Comparison of ENCODE assay signal across 8 cellular contexts in the genomic region with DNA sequence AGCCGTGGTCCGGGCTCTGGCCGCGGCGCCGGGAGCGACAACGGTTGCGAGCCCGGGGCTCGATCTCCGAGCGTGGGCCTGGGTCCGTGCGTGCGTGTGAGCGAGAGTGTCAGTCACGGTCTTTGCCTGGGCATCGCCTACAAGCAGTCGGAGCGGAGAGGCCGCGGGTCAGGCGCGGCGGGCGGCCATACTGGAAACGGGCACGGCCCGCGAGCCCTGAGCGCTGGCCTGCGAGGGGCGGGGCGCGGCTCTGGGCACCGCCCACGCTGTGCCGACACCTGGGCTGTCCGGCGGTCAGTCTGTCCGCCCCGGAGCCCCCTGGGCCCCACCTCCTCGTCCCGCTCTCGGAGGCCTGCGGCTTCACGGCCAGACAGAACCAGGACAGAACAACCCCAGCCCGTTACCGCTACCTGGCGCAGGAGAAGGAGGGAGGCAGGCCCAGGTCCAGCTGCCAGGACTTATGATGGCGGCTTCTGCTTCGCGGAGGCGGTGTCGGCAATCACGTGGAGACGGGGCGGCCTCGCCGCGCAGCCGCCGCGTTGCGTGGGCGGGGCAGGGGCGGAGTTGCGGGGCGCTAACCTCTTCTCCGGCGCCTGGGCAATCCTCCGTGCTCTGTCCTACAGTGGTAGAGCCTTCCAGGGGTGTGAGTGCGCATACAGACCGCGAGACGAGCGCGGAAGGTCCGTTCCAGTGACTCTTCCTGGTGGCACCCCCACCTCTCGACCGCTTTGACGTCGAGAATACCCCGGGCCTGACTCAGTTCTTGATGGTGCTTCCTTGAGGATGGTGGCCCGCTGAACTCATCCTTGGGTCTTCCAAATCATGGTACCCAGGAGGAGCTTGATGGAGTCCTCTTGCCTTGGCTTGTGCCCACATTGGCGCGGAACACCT. TPM values are rescaled to one million over a fixed set of nuclear protein-coding genes. Genes with fewer than 3 reads are reported as not detected.
A peak's percentile ranks its signal among the peaks of the same experiment; 100 is the strongest.
DNase-seq lines count a peak whose midpoint lies in the region; ATAC-seq and TF ChIP-seq lines count a peak whose summit lies in the region.

A gene with protein sequence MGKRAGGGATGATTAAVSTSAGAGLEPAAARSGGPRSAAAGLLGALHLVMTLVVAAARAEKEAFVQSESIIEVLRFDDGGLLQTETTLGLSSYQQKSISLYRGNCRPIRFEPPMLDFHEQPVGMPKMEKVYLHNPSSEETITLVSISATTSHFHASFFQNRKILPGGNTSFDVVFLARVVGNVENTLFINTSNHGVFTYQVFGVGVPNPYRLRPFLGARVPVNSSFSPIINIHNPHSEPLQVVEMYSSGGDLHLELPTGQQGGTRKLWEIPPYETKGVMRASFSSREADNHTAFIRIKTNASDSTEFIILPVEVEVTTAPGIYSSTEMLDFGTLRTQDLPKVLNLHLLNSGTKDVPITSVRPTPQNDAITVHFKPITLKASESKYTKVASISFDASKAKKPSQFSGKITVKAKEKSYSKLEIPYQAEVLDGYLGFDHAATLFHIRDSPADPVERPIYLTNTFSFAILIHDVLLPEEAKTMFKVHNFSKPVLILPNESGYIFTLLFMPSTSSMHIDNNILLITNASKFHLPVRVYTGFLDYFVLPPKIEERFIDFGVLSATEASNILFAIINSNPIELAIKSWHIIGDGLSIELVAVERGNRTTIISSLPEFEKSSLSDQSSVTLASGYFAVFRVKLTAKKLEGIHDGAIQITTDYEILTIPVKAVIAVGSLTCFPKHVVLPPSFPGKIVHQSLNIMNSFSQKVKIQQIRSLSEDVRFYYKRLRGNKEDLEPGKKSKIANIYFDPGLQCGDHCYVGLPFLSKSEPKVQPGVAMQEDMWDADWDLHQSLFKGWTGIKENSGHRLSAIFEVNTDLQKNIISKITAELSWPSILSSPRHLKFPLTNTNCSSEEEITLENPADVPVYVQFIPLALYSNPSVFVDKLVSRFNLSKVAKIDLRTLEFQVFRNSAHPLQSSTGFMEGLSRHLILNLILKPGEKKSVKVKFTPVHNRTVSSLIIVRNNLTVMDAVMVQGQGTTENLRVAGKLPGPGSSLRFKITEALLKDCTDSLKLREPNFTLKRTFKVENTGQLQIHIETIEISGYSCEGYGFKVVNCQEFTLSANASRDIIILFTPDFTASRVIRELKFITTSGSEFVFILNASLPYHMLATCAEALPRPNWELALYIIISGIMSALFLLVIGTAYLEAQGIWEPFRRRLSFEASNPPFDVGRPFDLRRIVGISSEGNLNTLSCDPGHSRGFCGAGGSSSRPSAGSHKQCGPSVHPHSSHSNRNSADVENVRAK (N-terminal part only) (minus strand): TSS at position 215 of the 891 bp plus-strand sequence. CDS start 286 bp downstream, outside the sequence.

- H3K36me3 ChIP-seq in liver (ENCODE audit: control insufficient read depth in 4 of 4, insufficient read depth in 3 of 4, low read depth in 1 of 4, low read length in 3 of 4): no peaks in the 10 kb centered on the region

- peak within 1 kb of the TSS; percentile 86 for H3K27ac Mint-ChIP-seq in CD4-positive, alpha-beta T cell
- peak within 1 kb of the TSS; percentile 95 for H3K27ac Mint-ChIP-seq in activated CD4-positive, alpha-beta memory T cell treated with anti-CD3 and anti-CD28 coated beads for 36 hours

- peak within 1 kb of the TSS; percentile 93 for H3K27ac ChIP-seq in CD4-positive, alpha-beta T cell (ENCODE audit: low read depth, low read length)
- H3K27ac ChIP-seq in liver (ENCODE audit: low read depth in 1 of 2, low read length in 2 of 2): peak within 1 kb of the TSS; percentile 75 to 98

- ATAC-seq in CD4-positive, alpha-beta T cell (ENCODE audit: poor library complexity): peak; percentile 87
- ATAC-seq in GM19452 (IDR thresholded peaks at IDR 0.05; ENCODE audit: unreplicated experiment): peak; percentile 77

- peaks cover 45% of the 10 kb centered on the region for H3K4me1 Mint-ChIP-seq in CD4-positive, alpha-beta T cell (ENCODE audit: low read depth)
- peaks cover 32% of the 10 kb centered on the region for H3K4me1 Mint-ChIP-seq in activated CD4-positive, alpha-beta memory T cell treated with anti-CD3 and anti-CD28 coated beads for 36 hours (ENCODE audit: low read depth)

- WGBS in liver: 2% methylated on average over 88 of the region's 88 CpGs

- peaks cover 10 to 23% (median 17%) of the 10 kb centered on the region in 4 donors for H3K4me1 ChIP-seq in liver (ENCODE audit: control insufficient read depth in 4 of 4, insufficient read depth in 4 of 4, low read length in 3 of 4)

- peak within 1 kb of the TSS; percentile 94 for H3K4me3 Mint-ChIP-seq in CD4-positive, alpha-beta T cell
- H3K4me3 Mint-ChIP-seq in activated CD4-positive, alpha-beta memory T cell treated with anti-CD3 and anti-CD28 coated beads for 36 hours: peak within 1 kb of the TSS; percentile 87

- H3K9ac ChIP-seq in liver (ENCODE audit: low read depth in 1 of 2, low read length in 2 of 2): peak within 1 kb of the TSS; percentile 76 to 97

- peak within 1 kb of the TSS; percentile 77 to 98 (median 93) for H3K4me3 ChIP-seq in liver (ENCODE audit: low read depth in 1 of 3, low read length in 3 of 3)

- no peaks in the 10 kb centered on the region for H3K9me3 Mint-ChIP-seq in CD4-positive, alpha-beta T cell
- no peaks in the 10 kb centered on the region for H3K9me3 Mint-ChIP-seq in activated CD4-positive, alpha-beta memory T cell treated with anti-CD3 and anti-CD28 coated beads for 36 hours

- TF ChIP-seq CTCF in CD4-positive, alpha-beta T cell (IDR thresholded peaks at IDR 0.05): no peak
- no peak for TF ChIP-seq CTCF in liver (IDR thresholded peaks at IDR 0.05; ENCODE audit: low read depth, low read length, missing input control)

- no peaks in the 10 kb centered on the region for H3K9me3 ChIP-seq in CD4-positive, alpha-beta T cell (ENCODE audit: control insufficient read depth, low read length)
- no peaks in the 10 kb centered on the region for H3K9me3 ChIP-seq in liver (ENCODE audit: control insufficient read depth in 4 of 4, low read length in 3 of 4)

- peak; percentile 40 to 54 for TF ChIP-seq RAD21 in liver (IDR thresholded peaks at IDR 0.05)

- intact Hi-C loops in CD4-positive, alpha-beta T cell (cut with DNase I, micrococcal nuclease): loop anchor here in 1 of 2 experiments (5.0 to 10.0 kb wide), 9 partner anchors 281 to 1359 kb away; a partner anchor contains a TSS
- intact Hi-C loops in activated CD4-positive, alpha-beta memory T cell treated with anti-CD3 and anti-CD28 coated beads for 36 hours (cut with micrococcal nuclease): loop anchor here (1.0 to 10.0 kb wide), 4 partner anchors 89 to 332 kb away; a partner anchor contains a TSS

- CTCF ChIA-PET in CD4-positive, alpha-beta T cell (lab: Charles Lee): no interaction called here
- CTCF ChIA-PET in activated CD4-positive, alpha-beta memory T cell treated with anti-CD3 and anti-CD28 coated beads for 36 hours (lab: Charles Lee): interaction anchor here (1.6 kb wide), 1 partner anchor 189 kb away, joined by 7 read pairs; no protein-coding TSS in a partner anchor

- DNase-seq in CD4-positive, alpha-beta T cell: peak; percentile 90 to 97 (median 94)
- peak; percentile 97 for DNase-seq in HK-2 (ENCODE audit: unreplicated experiment)
- DNase-seq in NCI-H82 treated with DMSO at 0.1 percent for 48 hours (lab: John Stamatoyannopoulos, UW; ENCODE audit: unreplicated experiment): peak; percentile 85
- DNase-seq in activated CD4-positive, alpha-beta memory T cell treated with anti-CD3 and anti-CD28 coated beads for 36 hours: peak; percentile 97
- peak; percentile 81 to 94 for DNase-seq in dermis microvascular lymphatic vessel endothelial cell (ENCODE audit: low read depth in 2 of 2)
- peak; percentile 99 for DNase-seq in stimulated activated CD4-positive, alpha-beta T cell treated with anti-CD3 and anti-CD28 coated beads, Interleukin-4, amount 100 ng/mL, for 1 hour

- POLR2A ChIA-PET in CD4-positive, alpha-beta T cell (lab: Charles Lee): interaction anchor here (0.6 to 1.0 kb wide), 3 partner anchors 32 to 350 kb away, joined by 3 to 4 read pairs (median 3); a partner anchor contains a TSS
- POLR2A ChIA-PET in activated CD4-positive, alpha-beta memory T cell treated with anti-CD3 and anti-CD28 coated beads for 36 hours (lab: Charles Lee): interaction anchor here (0.9 to 1.0 kb wide), 2 partner anchors 126 to 165 kb away, joined by 3 read pairs; no protein-coding TSS in a partner anchor

- no peaks in the 10 kb centered on the region for H3K27me3 ChIP-seq in CD4-positive, alpha-beta T cell (ENCODE audit: control insufficient read depth, insufficient read depth, low read length)
- H3K27me3 ChIP-seq in liver (ENCODE audit: control insufficient read depth in 4 of 4, insufficient read depth in 4 of 4, low read length in 3 of 4): no peaks in the 10 kb centered on the region

- no peaks in the 10 kb centered on the region for H3K27me3 Mint-ChIP-seq in CD4-positive, alpha-beta T cell
- no peaks in the 10 kb centered on the region for H3K27me3 Mint-ChIP-seq in activated CD4-positive, alpha-beta memory T cell treated with anti-CD3 and anti-CD28 coated beads for 36 hours

- peaks cover 4% of the 10 kb centered on the region for H3K36me3 Mint-ChIP-seq in CD4-positive, alpha-beta T cell (ENCODE audit: low read depth)
- H3K36me3 Mint-ChIP-seq in activated CD4-positive, alpha-beta memory T cell treated with anti-CD3 and anti-CD28 coated beads for 36 hours: no peaks in the 10 kb centered on the region

TF ChIP-seq in liver, 16 proteins besides CTCF, POLR2A, EP300 and RAD21 (continues in another document):
- TF ChIP-seq NR2F2 (IDR thresholded peaks at IDR 0.05) (no peak), RXRA (IDR thresholded peaks at IDR 0.05) (peak in 1 of 2 donors; percentile 36), YY1 (IDR thresholded peaks at IDR 0.05) (peak; percentile 99), EGR1 (IDR thresholded peaks at IDR 0.05; ENCODE audit: low read depth in 2 of 2) (peak; percentile 98 to 99), SP1 (IDR thresholded peaks at IDR 0.05) (peak; percentile 70), TAF1 (conservative IDR thresholded peaks at IDR 0.05) (peak; percentile 74)

RNA-seq across cellular contexts. Expression of the gene that starts here (rescaled TPM):
- 10 to 100 TPM; 29.2 to 33.6 TPM for total RNA-seq in CD4-positive, alpha-beta T cell
- total RNA-seq in activated CD4-positive, alpha-beta memory T cell treated with anti-CD3 and anti-CD28 coated beads for 36 hours: 10 to 100 TPM; 23.1 to 23.7 TPM
- total RNA-seq in dermis microvascular lymphatic vessel endothelial cell (9.2 and 14.5 TPM in 2 replicates), liver (10 to 100 TPM; 15.3 to 22.8 TPM)
- 1 to 10 TPM; 6.1 to 7.0 TPM for polyA plus RNA-seq in liver

Comparison
In these comparisons a context has a peak if more than half of its experiments do, and no peak if none do; other contexts are left out.
1. Peak in every context shown above with its lines: DNase-seq, ATAC-seq, H3K4me3 ChIP-seq and H3K27ac ChIP-seq.